ENCODE assay signal across 10 cellular contexts in the genomic region with DNA sequence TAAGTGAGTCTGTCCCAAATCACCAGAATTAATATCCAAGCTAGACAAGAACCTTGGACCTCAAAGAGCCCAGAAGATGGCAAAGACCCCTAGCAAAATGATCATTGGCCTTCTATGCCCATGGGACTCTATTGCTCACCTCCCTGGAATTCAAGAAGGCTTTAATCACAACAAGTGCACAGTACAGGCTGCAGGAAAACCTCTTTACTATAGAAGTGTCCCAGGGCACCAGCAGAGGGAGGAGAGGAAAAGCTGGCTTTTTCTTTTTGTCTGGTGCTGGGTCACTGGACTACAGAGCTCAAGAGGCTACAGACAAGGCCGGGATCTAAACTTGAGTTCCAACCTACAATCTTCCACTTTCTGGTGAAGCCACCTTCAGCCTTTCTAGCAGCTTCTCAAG.
A peak's percentile ranks its signal among the peaks of the same experiment; 100 is the strongest.
DNase-seq lines count a peak whose midpoint lies in the region; ATAC-seq lines count a peak whose summit lies in the region.
"Had no signal": no experiment of that assay in that cellular context is flagged by ENCODE, and none has a peak within 500 bp of the region (broad histone marks: within the 10 kb centered on the region; RNA-seq: fewer than 3 reads in every experiment).

No MANE protein-coding gene starts in this region.

- ATAC-seq in HG03097 (IDR thresholded peaks at IDR 0.05; ENCODE audit: low FRiP score, unreplicated experiment), result no peak
- no peak for ATAC-seq in GM18909 (IDR thresholded peaks at IDR 0.05; ENCODE audit: poor library complexity, unreplicated experiment)
- ATAC-seq: activated CD8-positive, alpha-beta memory T cell treated with anti-CD3 and anti-CD28 coated beads, Interleukin-2, amount 10 ng/mL, durations not matched to agents 7 days and 5 days had no signal

- DNase-seq in Caki2 (ENCODE audit: low read depth), result peak; percentile 79
- peak; percentile 52 for DNase-seq in SW480 (ENCODE audit: low spot score)
- peak; percentile 68 for DNase-seq in fibroblast of peridontal ligament (ENCODE audit: extremely low read depth)
- peak; percentile 86 for DNase-seq in renal cortical epithelial cell (ENCODE audit: low read depth)
- no peak for DNase-seq in LoVo (ENCODE audit: low spot score)
- no peak for DNase-seq in globus pallidus (ENCODE audit: low spot score)
- DNase-seq: activated CD8-positive, alpha-beta memory T cell treated with anti-CD3 and anti-CD28 coated beads, Interleukin-2, amount 10 ng/mL, durations not matched to agents 7 days and 5 days; RPMI8226 had no signal

- in situ Hi-C loops in Caki2 (cut with HindIII; ENCODE audit: low pct_unique_long_range_greater_than_20kb, low sequenced_read_pairs), result no loop called here

Comparison
In these comparisons a context has a peak if more than half of its experiments do, and no peak if none do; other contexts are left out.
1. DNase-seq: peak in Caki2 (single experiment), SW480 (single experiment), fibroblast of peridontal ligament (single experiment) and renal cortical epithelial cell (single experiment); none in LoVo (single experiment) and globus pallidus (single experiment).